Comparison of ENCODE assay signal across 1 cellular context in the genomic region with DNA sequence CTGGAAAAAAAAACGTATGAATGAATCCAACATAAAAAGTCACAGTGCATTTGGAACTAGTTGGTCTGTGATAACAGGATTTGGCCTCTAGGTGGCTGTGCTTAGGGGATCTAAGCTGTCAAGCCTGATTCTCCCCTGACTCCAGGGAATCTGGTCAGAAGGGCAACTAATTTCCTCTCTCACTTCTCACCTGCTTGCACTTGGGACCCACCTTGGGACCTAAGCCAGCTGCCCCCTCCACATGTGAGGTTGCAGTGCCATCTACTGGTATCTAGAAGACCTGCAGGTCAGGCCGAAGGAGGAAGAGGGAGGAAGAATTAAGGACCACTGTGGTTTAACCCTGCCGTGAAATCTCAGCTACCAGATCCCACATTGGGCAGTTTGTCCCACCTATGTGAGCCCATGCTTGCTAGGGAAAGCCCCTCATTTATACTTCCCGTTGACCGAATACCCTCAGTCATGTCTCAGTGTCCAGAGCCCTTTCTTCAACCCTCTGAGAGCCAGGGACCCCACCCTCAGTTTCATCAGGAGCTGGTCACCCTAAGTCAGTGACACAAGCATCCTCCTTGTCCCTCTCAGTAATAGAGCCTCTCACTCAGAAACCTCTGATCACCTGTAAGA.
A peak's percentile ranks its signal among the peaks of the same experiment; 100 is the strongest.
TF ChIP-seq lines count a peak whose summit lies in the region.

No MANE protein-coding gene starts in this region.

TF ChIP-seq in K562, 482 proteins besides CTCF, POLR2A, EP300 and RAD21 (continued from another document):
- 0 out of 4 replicates have a peak, but pooled peaks of 1 of the 2 experiments have one; percentile 13 for TF ChIP-seq RCOR1 (IDR thresholded peaks at IDR 0.05; ENCODE audit: borderline replicate concordance in 1 of 2, low read depth in 2 of 2, low read length in 2 of 2)
- peak; percentile 83; the same call in 1 of the 2 replicates for TF ChIP-seq STAG1 (CRISPR knock-in tag; IDR thresholded peaks at IDR 0.05; ENCODE audit: borderline replicate concordance)
- TF ChIP-seq, protein P1, sequence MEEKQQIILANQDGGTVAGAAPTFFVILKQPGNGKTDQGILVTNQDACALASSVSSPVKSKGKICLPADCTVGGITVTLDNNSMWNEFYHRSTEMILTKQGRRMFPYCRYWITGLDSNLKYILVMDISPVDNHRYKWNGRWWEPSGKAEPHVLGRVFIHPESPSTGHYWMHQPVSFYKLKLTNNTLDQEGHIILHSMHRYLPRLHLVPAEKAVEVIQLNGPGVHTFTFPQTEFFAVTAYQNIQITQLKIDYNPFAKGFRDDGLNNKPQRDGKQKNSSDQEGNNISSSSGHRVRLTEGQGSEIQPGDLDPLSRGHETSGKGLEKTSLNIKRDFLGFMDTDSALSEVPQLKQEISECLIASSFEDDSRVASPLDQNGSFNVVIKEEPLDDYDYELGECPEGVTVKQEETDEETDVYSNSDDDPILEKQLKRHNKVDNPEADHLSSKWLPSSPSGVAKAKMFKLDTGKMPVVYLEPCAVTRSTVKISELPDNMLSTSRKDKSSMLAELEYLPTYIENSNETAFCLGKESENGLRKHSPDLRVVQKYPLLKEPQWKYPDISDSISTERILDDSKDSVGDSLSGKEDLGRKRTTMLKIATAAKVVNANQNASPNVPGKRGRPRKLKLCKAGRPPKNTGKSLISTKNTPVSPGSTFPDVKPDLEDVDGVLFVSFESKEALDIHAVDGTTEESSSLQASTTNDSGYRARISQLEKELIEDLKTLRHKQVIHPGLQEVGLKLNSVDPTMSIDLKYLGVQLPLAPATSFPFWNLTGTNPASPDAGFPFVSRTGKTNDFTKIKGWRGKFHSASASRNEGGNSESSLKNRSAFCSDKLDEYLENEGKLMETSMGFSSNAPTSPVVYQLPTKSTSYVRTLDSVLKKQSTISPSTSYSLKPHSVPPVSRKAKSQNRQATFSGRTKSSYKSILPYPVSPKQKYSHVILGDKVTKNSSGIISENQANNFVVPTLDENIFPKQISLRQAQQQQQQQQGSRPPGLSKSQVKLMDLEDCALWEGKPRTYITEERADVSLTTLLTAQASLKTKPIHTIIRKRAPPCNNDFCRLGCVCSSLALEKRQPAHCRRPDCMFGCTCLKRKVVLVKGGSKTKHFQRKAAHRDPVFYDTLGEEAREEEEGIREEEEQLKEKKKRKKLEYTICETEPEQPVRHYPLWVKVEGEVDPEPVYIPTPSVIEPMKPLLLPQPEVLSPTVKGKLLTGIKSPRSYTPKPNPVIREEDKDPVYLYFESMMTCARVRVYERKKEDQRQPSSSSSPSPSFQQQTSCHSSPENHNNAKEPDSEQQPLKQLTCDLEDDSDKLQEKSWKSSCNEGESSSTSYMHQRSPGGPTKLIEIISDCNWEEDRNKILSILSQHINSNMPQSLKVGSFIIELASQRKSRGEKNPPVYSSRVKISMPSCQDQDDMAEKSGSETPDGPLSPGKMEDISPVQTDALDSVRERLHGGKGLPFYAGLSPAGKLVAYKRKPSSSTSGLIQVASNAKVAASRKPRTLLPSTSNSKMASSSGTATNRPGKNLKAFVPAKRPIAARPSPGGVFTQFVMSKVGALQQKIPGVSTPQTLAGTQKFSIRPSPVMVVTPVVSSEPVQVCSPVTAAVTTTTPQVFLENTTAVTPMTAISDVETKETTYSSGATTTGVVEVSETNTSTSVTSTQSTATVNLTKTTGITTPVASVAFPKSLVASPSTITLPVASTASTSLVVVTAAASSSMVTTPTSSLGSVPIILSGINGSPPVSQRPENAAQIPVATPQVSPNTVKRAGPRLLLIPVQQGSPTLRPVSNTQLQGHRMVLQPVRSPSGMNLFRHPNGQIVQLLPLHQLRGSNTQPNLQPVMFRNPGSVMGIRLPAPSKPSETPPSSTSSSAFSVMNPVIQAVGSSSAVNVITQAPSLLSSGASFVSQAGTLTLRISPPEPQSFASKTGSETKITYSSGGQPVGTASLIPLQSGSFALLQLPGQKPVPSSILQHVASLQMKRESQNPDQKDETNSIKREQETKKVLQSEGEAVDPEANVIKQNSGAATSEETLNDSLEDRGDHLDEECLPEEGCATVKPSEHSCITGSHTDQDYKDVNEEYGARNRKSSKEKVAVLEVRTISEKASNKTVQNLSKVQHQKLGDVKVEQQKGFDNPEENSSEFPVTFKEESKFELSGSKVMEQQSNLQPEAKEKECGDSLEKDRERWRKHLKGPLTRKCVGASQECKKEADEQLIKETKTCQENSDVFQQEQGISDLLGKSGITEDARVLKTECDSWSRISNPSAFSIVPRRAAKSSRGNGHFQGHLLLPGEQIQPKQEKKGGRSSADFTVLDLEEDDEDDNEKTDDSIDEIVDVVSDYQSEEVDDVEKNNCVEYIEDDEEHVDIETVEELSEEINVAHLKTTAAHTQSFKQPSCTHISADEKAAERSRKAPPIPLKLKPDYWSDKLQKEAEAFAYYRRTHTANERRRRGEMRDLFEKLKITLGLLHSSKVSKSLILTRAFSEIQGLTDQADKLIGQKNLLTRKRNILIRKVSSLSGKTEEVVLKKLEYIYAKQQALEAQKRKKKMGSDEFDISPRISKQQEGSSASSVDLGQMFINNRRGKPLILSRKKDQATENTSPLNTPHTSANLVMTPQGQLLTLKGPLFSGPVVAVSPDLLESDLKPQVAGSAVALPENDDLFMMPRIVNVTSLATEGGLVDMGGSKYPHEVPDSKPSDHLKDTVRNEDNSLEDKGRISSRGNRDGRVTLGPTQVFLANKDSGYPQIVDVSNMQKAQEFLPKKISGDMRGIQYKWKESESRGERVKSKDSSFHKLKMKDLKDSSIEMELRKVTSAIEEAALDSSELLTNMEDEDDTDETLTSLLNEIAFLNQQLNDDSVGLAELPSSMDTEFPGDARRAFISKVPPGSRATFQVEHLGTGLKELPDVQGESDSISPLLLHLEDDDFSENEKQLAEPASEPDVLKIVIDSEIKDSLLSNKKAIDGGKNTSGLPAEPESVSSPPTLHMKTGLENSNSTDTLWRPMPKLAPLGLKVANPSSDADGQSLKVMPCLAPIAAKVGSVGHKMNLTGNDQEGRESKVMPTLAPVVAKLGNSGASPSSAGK (IDR thresholded peaks at IDR 0.05) = no peak
- no peak for TF ChIP-seq PTBP1 (IDR thresholded peaks at IDR 0.05; ENCODE audit: low read depth, low read length)
- TF ChIP-seq, protein P2, sequence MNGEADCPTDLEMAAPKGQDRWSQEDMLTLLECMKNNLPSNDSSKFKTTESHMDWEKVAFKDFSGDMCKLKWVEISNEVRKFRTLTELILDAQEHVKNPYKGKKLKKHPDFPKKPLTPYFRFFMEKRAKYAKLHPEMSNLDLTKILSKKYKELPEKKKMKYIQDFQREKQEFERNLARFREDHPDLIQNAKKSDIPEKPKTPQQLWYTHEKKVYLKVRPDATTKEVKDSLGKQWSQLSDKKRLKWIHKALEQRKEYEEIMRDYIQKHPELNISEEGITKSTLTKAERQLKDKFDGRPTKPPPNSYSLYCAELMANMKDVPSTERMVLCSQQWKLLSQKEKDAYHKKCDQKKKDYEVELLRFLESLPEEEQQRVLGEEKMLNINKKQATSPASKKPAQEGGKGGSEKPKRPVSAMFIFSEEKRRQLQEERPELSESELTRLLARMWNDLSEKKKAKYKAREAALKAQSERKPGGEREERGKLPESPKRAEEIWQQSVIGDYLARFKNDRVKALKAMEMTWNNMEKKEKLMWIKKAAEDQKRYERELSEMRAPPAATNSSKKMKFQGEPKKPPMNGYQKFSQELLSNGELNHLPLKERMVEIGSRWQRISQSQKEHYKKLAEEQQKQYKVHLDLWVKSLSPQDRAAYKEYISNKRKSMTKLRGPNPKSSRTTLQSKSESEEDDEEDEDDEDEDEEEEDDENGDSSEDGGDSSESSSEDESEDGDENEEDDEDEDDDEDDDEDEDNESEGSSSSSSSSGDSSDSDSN (IDR thresholded peaks at IDR 0.05; ENCODE audit: borderline replicate concordance in 1 of 2, low read depth in 2 of 2, low read length in 2 of 2) = 0 out of 4 replicates have a peak, but pooled peaks of 1 of the 2 experiments have one; percentile 26
- no peak for TF ChIP-seq MTA3 (IDR thresholded peaks at IDR 0.05; ENCODE audit: borderline replicate concordance)
- TF ChIP-seq RB1 (IDR thresholded peaks at IDR 0.05; ENCODE audit: low read depth) = peak; percentile 52
- TF ChIP-seq, protein P3, sequence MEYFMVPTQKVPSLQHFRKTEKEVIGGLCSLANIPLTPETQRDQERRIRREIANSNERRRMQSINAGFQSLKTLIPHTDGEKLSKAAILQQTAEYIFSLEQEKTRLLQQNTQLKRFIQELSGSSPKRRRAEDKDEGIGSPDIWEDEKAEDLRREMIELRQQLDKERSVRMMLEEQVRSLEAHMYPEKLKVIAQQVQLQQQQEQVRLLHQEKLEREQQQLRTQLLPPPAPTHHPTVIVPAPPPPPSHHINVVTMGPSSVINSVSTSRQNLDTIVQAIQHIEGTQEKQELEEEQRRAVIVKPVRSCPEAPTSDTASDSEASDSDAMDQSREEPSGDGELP (CRISPR knock-in tag; IDR thresholded peaks at IDR 0.05; ENCODE audit: borderline replicate concordance) = peak; percentile 17; the same call in 1 of the 2 replicates
- TF ChIP-seq, protein P4, sequence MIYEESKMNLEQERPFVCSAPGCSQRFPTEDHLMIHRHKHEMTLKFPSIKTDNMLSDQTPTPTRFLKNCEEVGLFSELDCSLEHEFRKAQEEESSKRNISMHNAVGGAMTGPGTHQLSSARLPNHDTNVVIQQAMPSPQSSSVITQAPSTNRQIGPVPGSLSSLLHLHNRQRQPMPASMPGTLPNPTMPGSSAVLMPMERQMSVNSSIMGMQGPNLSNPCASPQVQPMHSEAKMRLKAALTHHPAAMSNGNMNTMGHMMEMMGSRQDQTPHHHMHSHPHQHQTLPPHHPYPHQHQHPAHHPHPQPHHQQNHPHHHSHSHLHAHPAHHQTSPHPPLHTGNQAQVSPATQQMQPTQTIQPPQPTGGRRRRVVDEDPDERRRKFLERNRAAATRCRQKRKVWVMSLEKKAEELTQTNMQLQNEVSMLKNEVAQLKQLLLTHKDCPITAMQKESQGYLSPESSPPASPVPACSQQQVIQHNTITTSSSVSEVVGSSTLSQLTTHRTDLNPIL (CRISPR knock-in tag; IDR thresholded peaks at IDR 0.05) = no peak
- 0 out of 4 replicates have a peak, but pooled peaks of 1 of the 2 experiments have one; percentile 33 for TF ChIP-seq MAZ (CRISPR knock-in tag; conservative IDR thresholded peaks at IDR 0.05 in 1 of 2, IDR thresholded peaks at IDR 0.05 in 1 of 2)
- TF ChIP-seq PTRF (tag; IDR thresholded peaks at IDR 0.05) = no peak
- TF ChIP-seq, protein P5, sequence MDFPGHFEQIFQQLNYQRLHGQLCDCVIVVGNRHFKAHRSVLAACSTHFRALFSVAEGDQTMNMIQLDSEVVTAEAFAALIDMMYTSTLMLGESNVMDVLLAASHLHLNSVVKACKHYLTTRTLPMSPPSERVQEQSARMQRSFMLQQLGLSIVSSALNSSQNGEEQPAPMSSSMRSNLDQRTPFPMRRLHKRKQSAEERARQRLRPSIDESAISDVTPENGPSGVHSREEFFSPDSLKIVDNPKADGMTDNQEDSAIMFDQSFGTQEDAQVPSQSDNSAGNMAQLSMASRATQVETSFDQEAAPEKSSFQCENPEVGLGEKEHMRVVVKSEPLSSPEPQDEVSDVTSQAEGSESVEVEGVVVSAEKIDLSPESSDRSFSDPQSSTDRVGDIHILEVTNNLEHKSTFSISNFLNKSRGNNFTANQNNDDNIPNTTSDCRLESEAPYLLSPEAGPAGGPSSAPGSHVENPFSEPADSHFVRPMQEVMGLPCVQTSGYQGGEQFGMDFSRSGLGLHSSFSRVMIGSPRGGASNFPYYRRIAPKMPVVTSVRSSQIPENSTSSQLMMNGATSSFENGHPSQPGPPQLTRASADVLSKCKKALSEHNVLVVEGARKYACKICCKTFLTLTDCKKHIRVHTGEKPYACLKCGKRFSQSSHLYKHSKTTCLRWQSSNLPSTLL (IDR thresholded peaks at IDR 0.05) = no peak
- 0 out of 2 replicates have a peak, but pooled peaks have one; percentile 32 for TF ChIP-seq ZNF263 (CRISPR knock-in tag; IDR thresholded peaks at IDR 0.05; ENCODE audit: borderline replicate concordance)
- TF ChIP-seq HCFC1 (IDR thresholded peaks at IDR 0.05; ENCODE audit: low read depth, low read length) = 0 out of 2 replicates have a peak, but pooled peaks have one; percentile 25
- TF ChIP-seq, protein P6, sequence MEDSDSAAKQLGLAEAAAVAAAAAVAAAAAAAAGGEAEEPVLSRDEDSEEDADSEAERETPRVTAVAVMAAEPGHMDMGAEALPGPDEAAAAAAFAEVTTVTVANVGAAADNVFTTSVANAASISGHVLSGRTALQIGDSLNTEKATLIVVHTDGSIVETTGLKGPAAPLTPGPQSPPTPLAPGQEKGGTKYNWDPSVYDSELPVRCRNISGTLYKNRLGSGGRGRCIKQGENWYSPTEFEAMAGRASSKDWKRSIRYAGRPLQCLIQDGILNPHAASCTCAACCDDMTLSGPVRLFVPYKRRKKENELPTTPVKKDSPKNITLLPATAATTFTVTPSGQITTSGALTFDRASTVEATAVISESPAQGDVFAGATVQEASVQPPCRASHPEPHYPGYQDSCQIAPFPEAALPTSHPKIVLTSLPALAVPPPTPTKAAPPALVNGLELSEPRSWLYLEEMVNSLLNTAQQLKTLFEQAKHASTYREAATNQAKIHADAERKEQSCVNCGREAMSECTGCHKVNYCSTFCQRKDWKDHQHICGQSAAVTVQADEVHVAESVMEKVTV (CRISPR knock-in tag; IDR thresholded peaks at IDR 0.05) = peak; percentile 64
- TF ChIP-seq, protein P7, sequence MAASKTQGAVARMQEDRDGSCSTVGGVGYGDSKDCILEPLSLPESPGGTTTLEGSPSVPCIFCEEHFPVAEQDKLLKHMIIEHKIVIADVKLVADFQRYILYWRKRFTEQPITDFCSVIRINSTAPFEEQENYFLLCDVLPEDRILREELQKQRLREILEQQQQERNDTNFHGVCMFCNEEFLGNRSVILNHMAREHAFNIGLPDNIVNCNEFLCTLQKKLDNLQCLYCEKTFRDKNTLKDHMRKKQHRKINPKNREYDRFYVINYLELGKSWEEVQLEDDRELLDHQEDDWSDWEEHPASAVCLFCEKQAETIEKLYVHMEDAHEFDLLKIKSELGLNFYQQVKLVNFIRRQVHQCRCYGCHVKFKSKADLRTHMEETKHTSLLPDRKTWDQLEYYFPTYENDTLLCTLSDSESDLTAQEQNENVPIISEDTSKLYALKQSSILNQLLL (CRISPR knock-in tag; IDR thresholded peaks at IDR 0.05; ENCODE audit: borderline replicate concordance) = no peak
- 0 out of 2 replicates have a peak, but pooled peaks have one; percentile 40 for TF ChIP-seq CTBP1 (IDR thresholded peaks at IDR 0.05; ENCODE audit: borderline replicate concordance)
- peak; percentile 94 for TF ChIP-seq NFIC (IDR thresholded peaks at IDR 0.05)
